ENCODE assay signal across 22 cellular contexts in the genomic region with DNA sequence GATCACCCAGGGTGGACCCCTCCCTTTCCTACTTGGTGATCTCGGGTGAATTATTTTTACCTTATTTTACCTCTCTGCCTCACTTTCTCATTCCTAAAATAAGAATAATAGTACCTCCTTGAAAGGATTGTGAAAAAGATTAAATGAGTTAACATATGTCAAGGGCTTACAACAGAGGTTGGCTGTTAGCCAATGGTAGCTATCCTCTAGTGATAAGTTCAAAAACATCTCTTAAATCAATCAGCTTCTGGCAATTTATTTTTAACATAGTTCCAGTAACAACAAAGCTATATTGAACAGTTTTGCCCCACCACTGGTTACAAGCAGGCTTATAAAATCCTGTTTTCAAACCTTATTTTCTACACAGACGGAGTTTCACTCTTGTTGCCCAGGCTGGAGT. TPM values are rescaled to one million over a fixed set of nuclear protein-coding genes. Genes with fewer than 3 reads are reported as not detected.
DNase-seq lines count a peak whose midpoint lies in the region; ATAC-seq, FAIRE-seq and TF ChIP-seq lines count a peak whose summit lies in the region.
"Had no signal": no experiment of that assay in that cellular context is flagged by ENCODE, and none has a peak within 500 bp of the region (broad histone marks: within the 10 kb centered on the region; RNA-seq: fewer than 3 reads in every experiment).

No MANE protein-coding gene starts in this region.

- CTCF ChIA-PET in K562 (lab: Yijun Ruan, JAX; ENCODE audit: low intra/inter-chr PET ratio), result no interaction called here
- CTCF ChIA-PET in activated CD4-positive, alpha-beta memory T cell treated with anti-CD3 and anti-CD28 coated beads for 36 hours (lab: Charles Lee), result no interaction called here

- no peaks in the 10 kb centered on the region for H3K27me3 ChIP-seq in K562 (ENCODE audit: control insufficient read depth in 2 of 2, insufficient read depth in 2 of 2, low read length in 2 of 2)
- H3K27me3 ChIP-seq: BLaER1 treated with 17β-estradiol and CSF1 and Interleukin-3, amounts not matched to agents 10 nM and 100 nM had no signal

- H3K4me3 ChIP-seq in AG10803 (ENCODE audit: low read length) (no peak overlapping the region), K562 (no peak overlapping the region)
- H3K4me3 ChIP-seq: BLaER1 treated with 17β-estradiol and CSF1 and Interleukin-3, amounts not matched to agents 10 nM and 100 nM had no signal

- H3K36me3 ChIP-seq in K562 (ENCODE audit: control insufficient read depth, insufficient read depth, low read length), result no peaks in the 10 kb centered on the region
- H3K36me3 ChIP-seq: BLaER1 treated with 17β-estradiol and CSF1 and Interleukin-3, amounts not matched to agents 10 nM and 100 nM had no signal

- no peak overlapping the region for H3K4me2 ChIP-seq in K562 (ENCODE audit: insufficient read depth, low read length)
- H3K4me2 ChIP-seq: BLaER1 treated with 17β-estradiol and CSF1 and Interleukin-3, amounts not matched to agents 10 nM and 100 nM had no signal

- peaks cover 7% of the 10 kb centered on the region for H3K27me3 Mint-ChIP-seq in activated CD4-positive, alpha-beta memory T cell treated with anti-CD3 and anti-CD28 coated beads for 36 hours

- H3K9me1 ChIP-seq in K562 (ENCODE audit: control insufficient read depth, insufficient read depth, low read length), result no peaks in the 10 kb centered on the region

- TF ChIP-seq CTCF in AG10803 (conservative IDR thresholded peaks at IDR 0.05; ENCODE audit: low read length) (no peak), K562 (IDR thresholded peaks at IDR 0.05 in 2 of 3, conservative IDR thresholded peaks at IDR 0.05 in 1 of 3; ENCODE audit: insufficient read depth in 2 of 3, low read depth in 1 of 3, low read length in 3 of 3) (no peak)

- no peak overlapping the region for H3K4me3 Mint-ChIP-seq in activated CD4-positive, alpha-beta memory T cell treated with anti-CD3 and anti-CD28 coated beads for 36 hours
- H3K4me3 Mint-ChIP-seq: CD4-positive, alpha-beta memory T cell had no signal

- POLR2A ChIA-PET in K562 (lab: Yijun Ruan, JAX), result interaction anchor here (0.9 to 1.0 kb wide), 3 partner anchors 10 to 15 kb away, joined by 3 to 5 read pairs (median 3); no protein-coding TSS in a partner anchor
- POLR2A ChIA-PET in activated CD4-positive, alpha-beta memory T cell treated with anti-CD3 and anti-CD28 coated beads for 36 hours (lab: Charles Lee), result no interaction called here

- TF ChIP-seq EP300 in K562 (IDR thresholded peaks at IDR 0.05; ENCODE audit: low read length), result no peak

- no peak overlapping the region for H2AFZ ChIP-seq in K562 (ENCODE audit: low read depth, low read length)

- no peak overlapping the region for H3K27ac Mint-ChIP-seq in activated CD4-positive, alpha-beta memory T cell treated with anti-CD3 and anti-CD28 coated beads for 36 hours
- H3K27ac Mint-ChIP-seq: CD4-positive, alpha-beta memory T cell had no signal

- H4K20me1 ChIP-seq in K562 (replicated peaks; ENCODE audit: control insufficient read depth, insufficient read depth, low read length), result no peaks in the 10 kb centered on the region
- H4K20me1 ChIP-seq: BLaER1 treated with 17β-estradiol and CSF1 and Interleukin-3, amounts not matched to agents 10 nM and 100 nM had no signal

- no peak overlapping the region for H3K27ac ChIP-seq in K562 (ENCODE audit: extremely low read depth, low read depth, low read length)
- H3K27ac ChIP-seq: 22Rv1; BLaER1 treated with 17β-estradiol and CSF1 and Interleukin-3, amounts not matched to agents 10 nM and 100 nM had no signal

- no peaks in the 10 kb centered on the region for H3K79me2 ChIP-seq in K562 (ENCODE audit: control insufficient read depth, insufficient read depth, low read length)

- no peak overlapping the region for H3K9ac ChIP-seq in K562 (ENCODE audit: insufficient read depth in 1 of 2, low read depth in 2 of 2, low read length in 2 of 2)
- H3K9ac ChIP-seq: BLaER1 treated with 17β-estradiol and CSF1 and Interleukin-3, amounts not matched to agents 10 nM and 100 nM had no signal

- no peaks in the 10 kb centered on the region for H3K4me1 Mint-ChIP-seq in activated CD4-positive, alpha-beta memory T cell treated with anti-CD3 and anti-CD28 coated beads for 36 hours (ENCODE audit: low read depth)
- H3K4me1 Mint-ChIP-seq: CD4-positive, alpha-beta memory T cell had no signal

- H3K4me1 ChIP-seq in K562 (replicated peaks in 1 of 2; ENCODE audit: control insufficient read depth in 2 of 2, insufficient read depth in 2 of 2, low read length in 2 of 2), result no peaks in the 10 kb centered on the region
- H3K4me1 ChIP-seq: BLaER1 treated with 17β-estradiol and CSF1 and Interleukin-3, amounts not matched to agents 10 nM and 100 nM had no signal

- no peak for FAIRE-seq in K562 (lab: Jason Lieb, UNC)
- FAIRE-seq: G401.6, GM18507 had no signal

- DNase-seq in DMS 273 (lab: John Stamatoyannopoulos, UW; ENCODE audit: unreplicated experiment) (peak; percentile 45), DMS 273 treated with DMSO at 0.1 percent for 48 hours (lab: John Stamatoyannopoulos, UW) (no peak), AG10803 (ENCODE audit: low read depth) (peak; percentile 0), K562 (ENCODE audit: extremely low read depth in 1 of 4, low spot score in 3 of 4) (no peak), iris pigment epithelial cell (ENCODE audit: low read depth) (peak; percentile 28), occipital lobe (lab: John Stamatoyannopoulos, UW) (no peak)
- DNase-seq in activated CD4-positive, alpha-beta memory T cell treated with anti-CD3 and anti-CD28 coated beads for 36 hours, result no peak
- no peak for DNase-seq in activated naive CD4-positive, alpha-beta T cell treated with Interleukin-2 at 50 U/mL for 16 hours
- DNase-seq: ACHN; CD4-positive, alpha-beta memory T cell; IMR-90; MV-4-11; NCI-H1105 treated with DMSO at 0.1 percent for 48 hours; NCI-H2081 treated with DMSO at 0.1 percent for 48 hours; NCI-H2227 treated with DMSO at 0.1 percent for 48 hours; NCI-H510A; NCI-H774 had no signal

- no peaks in the 10 kb centered on the region for H3K9me3 ChIP-seq in K562 (replicated peaks; ENCODE audit: control insufficient read depth, insufficient read depth, low read depth, low read length)

- no peak for TF ChIP-seq RAD21 in K562 (CRISPR knock-in tag; conservative IDR thresholded peaks at IDR 0.05 in 1 of 2, IDR thresholded peaks at IDR 0.05 in 1 of 2)

- ATAC-seq in K562, result no peak
- ATAC-seq: Right ventricle myocardium inferior had no signal

- BruUV-seq in K562 (replicated peaks; lab: Mats Ljungman, UMichigan), result no TSS peak

- no peak for TF ChIP-seq POLR2A in K562 (conservative IDR thresholded peaks at IDR 0.05)

- no peaks in the 10 kb centered on the region for H3K36me3 Mint-ChIP-seq in activated CD4-positive, alpha-beta memory T cell treated with anti-CD3 and anti-CD28 coated beads for 36 hours

- WGBS in K562 (ENCODE audit: insufficient coverage, low coverage, missing lambda C conversion rate), result 4% methylated on average over 2 of the region's 2 CpGs

- intact Hi-C loops in K562 (cut with micrococcal nuclease), result no loop called here
- intact Hi-C loops in activated CD4-positive, alpha-beta memory T cell treated with anti-CD3 and anti-CD28 coated beads for 36 hours (cut with micrococcal nuclease), result no loop called here

- no peaks in the 10 kb centered on the region for H3K9me3 Mint-ChIP-seq in activated CD4-positive, alpha-beta memory T cell treated with anti-CD3 and anti-CD28 coated beads for 36 hours

- in situ Hi-C loops in K562 (cut with MboI), result no loop called here

TF ChIP-seq in K562, 482 proteins besides CTCF, POLR2A, EP300 and RAD21 (continues in another document):
- peak; percentile 54 for TF ChIP-seq NFIC (IDR thresholded peaks at IDR 0.05)
- no peak for TF ChIP-seq LARP7 (IDR thresholded peaks at IDR 0.05)
- TF ChIP-seq LCOR (CRISPR knock-in tag; IDR thresholded peaks at IDR 0.05), result no peak
- peak; percentile 69 for TF ChIP-seq MEIS2 (IDR thresholded peaks at IDR 0.05; ENCODE audit: partially characterized antibody)
- TF ChIP-seq CREM (IDR thresholded peaks at IDR 0.05; ENCODE audit: low read depth), result no peak
- no peak for TF ChIP-seq ILK (tag; IDR thresholded peaks at IDR 0.05; ENCODE audit: borderline replicate concordance, low read depth)
- no peak for TF ChIP-seq CHCHD3 (CRISPR knock-in tag; IDR thresholded peaks at IDR 0.05)
- no peak for TF ChIP-seq SPI1 (IDR thresholded peaks at IDR 0.05; ENCODE audit: borderline replicate concordance, low read depth, low read length)
- no peak for TF ChIP-seq MED1 (CRISPR knock-in tag; IDR thresholded peaks at IDR 0.05; ENCODE audit: borderline replicate concordance)
- no peak for TF ChIP-seq ZNF224 (CRISPR knock-in tag; IDR thresholded peaks at IDR 0.05)

RNA-seq across cellular contexts. Expression of a gene that starts 45.4 kb away (rescaled TPM):
- 34.8 and 104 TPM in 2 replicates for total RNA-seq in K562 (2011; cell fraction: chromatin; rRNA removed; ENCODE audit: low replicate concordance)
- 31.2 and 37.4 TPM in 2 replicates for total RNA-seq in K562 (2011; cell fraction: nucleolus; rRNA removed)
- total RNA-seq in K562 (2011; cell fraction: nucleoplasm; rRNA removed), result 66.2 and 100 TPM in 2 replicates
- 17.6 and 21.4 TPM in 2 replicates for total RNA-seq in K562 (2014; rRNA removed)
- total RNA-seq in K562 (2014; rRNA removed; fragmentation: Illumina TruSeq; extraction: Trizol), result 28.0 and 31.5 TPM in 2 replicates
- 21.3 and 23.4 TPM in 2 replicates for total RNA-seq in K562 (2015; rRNA removed; fragmentation: Illumina TruSeq; extraction: Trizol)
- total RNA-seq in K562 (2021), result 23.2 and 27.3 TPM in 2 replicates
- 33.5 and 50.7 TPM in 2 replicates for polyA plus RNA-seq in K562 (2011; rRNA removed)
- polyA plus RNA-seq in K562 (2011; cell fraction: cytosol; rRNA removed), result 16.2 and 21.6 TPM in 2 replicates
- polyA plus RNA-seq in K562 (2011; cell fraction: nucleus; rRNA removed), result 43.6 and 53.0 TPM in 2 replicates
- 17.1 and 19.9 TPM in 2 replicates for polyA plus RNA-seq in K562 (2012)
- polyA plus RNA-seq in K562 (2014; fragmentation: Illumina TruSeq; extraction: Trizol), result 19.7 and 20.8 TPM in 2 replicates
- polyA plus RNA-seq in K562 (2014; fragmentation: Nextera tagmentation; extraction: Ambion mirVana), result 10 to 100 TPM; 28.0 to 30.0 TPM
- polyA plus RNA-seq in K562 (2014; rRNA removed), result 21.0 and 25.4 TPM in 2 replicates
- 39.1 and 55.1 TPM in 2 replicates for polyA minus RNA-seq in K562 (2011; rRNA and poly(A)+ RNA removed)
- polyA minus RNA-seq in K562 (2011; cell fraction: cytosol; rRNA and poly(A)+ RNA removed), result 16.4 and 23.4 TPM in 2 replicates
- polyA minus RNA-seq in K562 (2011; cell fraction: nucleus; rRNA and poly(A)+ RNA removed), result 22.3 and 30.7 TPM in 2 replicates
- 10 to 100 TPM; 16.1 to 17.4 TPM for total RNA-seq in activated CD4-positive, alpha-beta memory T cell treated with anti-CD3 and anti-CD28 coated beads for 36 hours
- 36.3 TPM for total RNA-seq in occipital lobe

Comparison
In these comparisons a context has a peak if more than half of its experiments do, and no peak if none do; other contexts are left out.
1. DNase-seq: peak in DMS 273 (single experiment), AG10803 (single experiment) and iris pigment epithelial cell (single experiment); none in DMS 273 treated with DMSO at 0.1 percent for 48 hours (single experiment), K562 (0 of 4), activated CD4-positive, alpha-beta memory T cell treated with anti-CD3 and anti-CD28 coated beads for 36 hours (single experiment), occipital lobe (single experiment) and activated naive CD4-positive, alpha-beta T cell treated with Interleukin-2 at 50 U/mL for 16 hours (single experiment).